In the genomic region with DNA sequence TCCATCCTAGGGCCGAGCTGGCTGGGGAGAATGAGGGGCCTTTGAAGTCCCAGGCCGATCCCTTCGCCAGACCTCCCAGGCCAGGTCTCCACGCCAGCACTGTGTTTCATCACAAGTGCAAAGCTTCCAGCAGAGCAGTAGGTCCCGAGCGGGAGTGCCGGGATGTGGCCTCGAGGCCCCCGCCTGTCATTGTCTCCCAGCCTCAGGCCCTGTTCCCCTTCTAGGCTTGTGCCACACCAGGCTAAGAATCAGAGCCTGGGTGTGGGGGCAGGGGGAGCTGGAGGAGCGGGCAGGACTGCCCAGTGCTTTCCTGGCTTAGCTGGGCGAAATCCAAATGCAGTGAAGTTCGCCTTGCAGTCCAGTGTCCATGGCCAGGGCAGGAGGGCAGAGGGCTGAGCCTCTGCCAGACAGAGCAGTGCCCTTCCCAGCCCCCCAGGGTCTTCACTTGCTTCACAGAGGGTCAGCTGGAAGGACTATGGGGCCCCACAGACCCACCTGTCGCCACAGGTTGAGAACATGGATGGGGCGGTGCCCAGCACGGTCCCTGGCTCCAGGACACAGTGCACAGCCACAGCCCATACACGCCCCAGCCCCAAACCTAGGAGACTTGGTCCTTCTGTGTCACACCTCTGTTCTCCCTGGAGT, we compare ENCODE assay signal across 16 cellular contexts. TPM values are rescaled to one million over a fixed set of nuclear protein-coding genes. Genes with fewer than 3 reads are reported as not detected.
DNase-seq lines count a peak whose midpoint lies in the region; ATAC-seq, FAIRE-seq and TF ChIP-seq lines count a peak whose summit lies in the region.
"Had no signal": no experiment of that assay in that cellular context is flagged by ENCODE, and none has a peak within 500 bp of the region (broad histone marks: within the 10 kb centered on the region; RNA-seq: fewer than 3 reads in every experiment).

No MANE protein-coding gene starts in this region.

- no peaks in the 10 kb centered on the region for H3K36me3 ChIP-seq in HEK293 (ENCODE audit: control insufficient read depth in 2 of 2, insufficient read depth in 1 of 2, low read length in 2 of 2)
- H3K36me3 ChIP-seq in K562 (ENCODE audit: control insufficient read depth, insufficient read depth, low read length) = no peaks in the 10 kb centered on the region
- H3K36me3 ChIP-seq in kidney (ENCODE audit: control insufficient read depth in 1 of 2, insufficient read depth in 2 of 2, low read length in 2 of 2) = no peaks in the 10 kb centered on the region
- H3K36me3 ChIP-seq in gastrocnemius medialis = no peaks in the 10 kb centered on the region

- H3K9ac ChIP-seq in K562 (ENCODE audit: insufficient read depth in 1 of 2, low read depth in 2 of 2, low read length in 2 of 2) (no peak overlapping the region; a peak in 1 of 4 replicates), kidney (ENCODE audit: low read length in 2 of 2) (no peak overlapping the region)

- no TSS peak for BruUV-seq in K562 (replicated peaks; lab: Mats Ljungman, UMichigan)

- FAIRE-seq in K562 (lab: Jason Lieb, UNC) = no peak
- no peak for FAIRE-seq in kidney (lab: Jason Lieb, UNC)

- H3K9me3 ChIP-seq in HEK293 (ENCODE audit: control insufficient read depth, insufficient read depth, low read depth, low read length) (no peaks in the 10 kb centered on the region), K562 (replicated peaks; ENCODE audit: control insufficient read depth, insufficient read depth, low read depth, low read length) (no peaks in the 10 kb centered on the region), kidney (ENCODE audit: control insufficient read depth in 1 of 2, low read length in 2 of 2) (no peaks in the 10 kb centered on the region), gastrocnemius medialis (no peaks in the 10 kb centered on the region)

- DNase-seq in K562 (ENCODE audit: extremely low read depth in 1 of 4, low spot score in 3 of 4) (no peak), kidney (peak; percentile 58), gastrocnemius medialis (peak in 1 of 2 donors; percentile 78), NCI-H524 (lab: John Stamatoyannopoulos, UW) (no peak), dorsolateral prefrontal cortex (no peak)
- DNase-seq: activated CD8-positive, alpha-beta T cell treated with anti-CD3 and anti-CD28 coated beads, Interleukin-2, amount 10 ng/mL, durations not matched to agents 7 days and 5 days; endodermal cell; KG1; NCI-H2107; NCI-H748 treated with DMSO at 0.1 percent for 48 hours; retina; stimulated activated CD4-positive, alpha-beta T cell treated with anti-CD3 and anti-CD28 coated beads, Interleukin-2, amount 100 ng/mL, for 24 hours had no signal

- H4K20me1 ChIP-seq in K562 (replicated peaks; ENCODE audit: control insufficient read depth, insufficient read depth, low read length) = peaks cover 38% of the 10 kb centered on the region

- TF ChIP-seq RAD21 in K562 (CRISPR knock-in tag; conservative IDR thresholded peaks at IDR 0.05 in 1 of 2, IDR thresholded peaks at IDR 0.05 in 1 of 2) = no peak

- no peak for TF ChIP-seq EP300 in K562 (IDR thresholded peaks at IDR 0.05; ENCODE audit: low read length)

- POLR2A ChIA-PET in HEK293 (lab: Yijun Ruan, JAX) = interaction anchor here (1.0 kb wide), 1 partner anchor 220 kb away, joined by 5 read pairs; no protein-coding TSS in a partner anchor
- POLR2A ChIA-PET in K562 (lab: Yijun Ruan, JAX) = interaction anchor here (0.7 to 0.9 kb wide), 2 partner anchors 20 to 62 kb away, joined by 3 read pairs; a partner anchor contains a TSS

- H3K4me3 ChIP-seq in HEK293 (ENCODE audit: low read depth, low read length) = no peak overlapping the region
- no peak overlapping the region for H3K4me3 ChIP-seq in K562
- H3K4me3 ChIP-seq in kidney (ENCODE audit: low read length in 2 of 2) = no peak overlapping the region
- H3K4me3 ChIP-seq in gastrocnemius medialis = peak overlapping the region in 1 of 4 donors; percentile 3
- no peak overlapping the region for H3K4me3 ChIP-seq in dorsolateral prefrontal cortex

- TF ChIP-seq POLR2A in K562 (conservative IDR thresholded peaks at IDR 0.05) = no peak
- TF ChIP-seq POLR2A in gastrocnemius medialis (IDR thresholded peaks at IDR 0.05) = peak in 1 of 2 donors; percentile 55

- peaks cover 3% of the 10 kb centered on the region for H3K9me1 ChIP-seq in K562 (ENCODE audit: control insufficient read depth, insufficient read depth, low read length)

- peaks cover 20% of the 10 kb centered on the region for H3K79me2 ChIP-seq in K562 (ENCODE audit: control insufficient read depth, insufficient read depth, low read length)

- in situ Hi-C loops in K562 (cut with MboI) = no loop called here
- in situ Hi-C loops in gastrocnemius medialis (cut with MboI; ENCODE audit: low sequenced_read_pairs in 4 of 4) = loop anchor here in 1 of 4 donors (25.0 kb wide), 1 partner anchor 1520 kb away; no protein-coding TSS in a partner anchor

- H2AFZ ChIP-seq in K562 (ENCODE audit: low read depth, low read length) = no peak overlapping the region

- TF ChIP-seq CTCF in HEK293 (tag by site-specific recombination; IDR thresholded peaks at IDR 0.05) (no peak), K562 (IDR thresholded peaks at IDR 0.05 in 2 of 3, conservative IDR thresholded peaks at IDR 0.05 in 1 of 3; ENCODE audit: insufficient read depth in 2 of 3, low read depth in 1 of 3, low read length in 3 of 3) (no peak), kidney (IDR thresholded peaks at IDR 0.05; ENCODE audit: borderline replicate concordance, extremely low read depth, insufficient read depth) (no peak), gastrocnemius medialis (IDR thresholded peaks at IDR 0.05 in 4 of 5, conservative IDR thresholded peaks at IDR 0.05 in 1 of 5) (no peak), dorsolateral prefrontal cortex (IDR thresholded peaks at IDR 0.05 in 54 of 56, conservative IDR thresholded peaks at IDR 0.05 in 2 of 56; ENCODE audit: low read depth in 1 of 56, partially characterized antibody in 56 of 56) (no peak)

- H3K27ac ChIP-seq in HEK293 (ENCODE audit: extremely low read depth, low read depth, low read length) (no peak overlapping the region), K562 (ENCODE audit: extremely low read depth, low read depth, low read length) (no peak overlapping the region), kidney (ENCODE audit: low read depth in 2 of 2, low read length in 2 of 2) (no peak overlapping the region), gastrocnemius medialis (peak overlapping the region; percentile 79 to 98 (median 90)), dorsolateral prefrontal cortex (peak overlapping the region in 24 of 59 donors; percentile 2 to 65 (median 38))
- H3K27ac ChIP-seq: HL-60 had no signal

- CTCF ChIA-PET in HEK293 (lab: Yijun Ruan, JAX) (interaction anchor here (0.6 to 1.2 kb wide), 2 partner anchors 20 kb away, joined by 3 to 5 read pairs; a partner anchor contains a TSS), K562 (lab: Yijun Ruan, JAX; ENCODE audit: low intra/inter-chr PET ratio) (no interaction called here)

- no peak; the same call in 1 of the 3 replicates for ATAC-seq in K562
- ATAC-seq in gastrocnemius medialis = peak; percentile 47
- ATAC-seq in GM21576 (IDR thresholded peaks at IDR 0.05; ENCODE audit: unreplicated experiment) = no peak
- ATAC-seq in HG02852 (IDR thresholded peaks at IDR 0.05; ENCODE audit: unreplicated experiment) = no peak
- ATAC-seq: activated CD8-positive, alpha-beta T cell treated with anti-CD3 and anti-CD28 coated beads, Interleukin-2, amount 10 ng/mL, durations not matched to agents 7 days and 5 days had no signal

- H3K27me3 ChIP-seq in K562 (ENCODE audit: control insufficient read depth in 2 of 2, insufficient read depth in 2 of 2, low read length in 2 of 2) (no peaks in the 10 kb centered on the region), gastrocnemius medialis (no peaks in the 10 kb centered on the region), dorsolateral prefrontal cortex (no peaks in the 10 kb centered on the region)

- 86% methylated on average over 15 of the region's 16 CpGs for WGBS in K562 (ENCODE audit: insufficient coverage, low coverage, missing lambda C conversion rate)

- H3K4me1 ChIP-seq in HEK293 (ENCODE audit: control insufficient read depth, insufficient read depth, low read length) (no peaks in the 10 kb centered on the region), K562 (replicated peaks in 1 of 2; ENCODE audit: control insufficient read depth in 2 of 2, insufficient read depth in 2 of 2, low read length in 2 of 2) (peaks cover 6 to 23% of the 10 kb centered on the region in 2 experiments; a peak in 3 of 5 replicates), kidney (ENCODE audit: control insufficient read depth in 1 of 2, insufficient read depth in 1 of 2, low read depth in 1 of 2, low read length in 2 of 2) (no peaks in the 10 kb centered on the region), gastrocnemius medialis (peaks cover 54 to 59% of the 10 kb centered on the region in 2 donors)

- no peak overlapping the region for H3K4me2 ChIP-seq in K562 (ENCODE audit: insufficient read depth, low read length)

- intact Hi-C loops in K562 (cut with micrococcal nuclease) (no loop called here), kidney (cut with DNase I) (no loop called here), gastrocnemius medialis (cut with DNase I; ENCODE audit: low total_unique reads) (no loop called here), dorsolateral prefrontal cortex (cut with DNase I) (no loop called here)

TF ChIP-seq in K562, 482 proteins besides CTCF, POLR2A, EP300 and RAD21 (continues in another document):
- peak; percentile 73 for TF ChIP-seq POLR2G (IDR thresholded peaks at IDR 0.05; ENCODE audit: low read depth, low read length)

RNA-seq across cellular contexts. Expression of a gene that starts 20.2 kb away (rescaled TPM):
- 25.5 and 39.0 TPM in 2 replicates for total RNA-seq in K562 (2011; cell fraction: chromatin; rRNA removed; ENCODE audit: low replicate concordance)
- total RNA-seq in K562 (2011; cell fraction: nucleolus; rRNA removed) = 19.2 and 20.8 TPM in 2 replicates
- total RNA-seq in K562 (2011; cell fraction: nucleoplasm; rRNA removed) = 15.2 and 16.8 TPM in 2 replicates
- total RNA-seq in K562 (2014; rRNA removed) (7.1 and 8.7 TPM in 2 replicates), K562 (2014; rRNA removed; fragmentation: Illumina TruSeq; extraction: Trizol) (7.3 and 8.5 TPM in 2 replicates), K562 (2015; rRNA removed; fragmentation: Illumina TruSeq; extraction: Trizol) (7.8 and 8.5 TPM in 2 replicates), K562 (2021) (21.1 and 21.6 TPM in 2 replicates), kidney (141 TPM), gastrocnemius medialis (1,000 to 10,000 TPM in 1 of 4 donors, 100 to 1,000 TPM in 3; 218 to 1,159 (median 337) TPM), dorsolateral prefrontal cortex (100 to 1,000 TPM in 97 of 120 experiments, 10 to 100 TPM in 23; 82.4 to 323 (median 122) TPM)
- polyA plus RNA-seq in K562 (2011; rRNA removed) (7.8 and 11.2 TPM in 2 replicates), K562 (2014; fragmentation: Illumina TruSeq; extraction: Trizol) (15.0 TPM in 2 replicates), K562 (2014; fragmentation: Nextera tagmentation; extraction: Ambion mirVana) (under 1 TPM; 0.46 to 0.73 TPM), K562 (2014; rRNA removed) (8.4 and 10.4 TPM in 2 replicates), kidney (ENCODE audit: insufficient read depth, low read depth, low replicate concordance) (34.9 TPM)
- 8.6 and 13.1 TPM in 2 replicates for polyA plus RNA-seq in K562 (2011; cell fraction: cytosol; rRNA removed)
- polyA plus RNA-seq in K562 (2011; cell fraction: nucleus; rRNA removed) = 17.4 and 21.2 TPM in 2 replicates
- polyA plus RNA-seq in K562 (2012) = 9.6 and 10.0 TPM in 2 replicates
- 9.6 and 9.7 TPM in 2 replicates for polyA minus RNA-seq in K562 (2011; rRNA and poly(A)+ RNA removed)
- 5.0 TPM in 2 replicates for polyA minus RNA-seq in K562 (2011; cell fraction: cytosol; rRNA and poly(A)+ RNA removed)
- 7.9 and 14.4 TPM in 2 replicates for polyA minus RNA-seq in K562 (2011; cell fraction: nucleus; rRNA and poly(A)+ RNA removed)

Comparison
In these comparisons a context has a peak if more than half of its experiments do, and no peak if none do; other contexts are left out.
1. H3K27ac ChIP-seq: peak in gastrocnemius medialis (4 of 4); none in HEK293 (single experiment), K562 (single experiment) and kidney (0 of 2).
2. ATAC-seq: peak in gastrocnemius medialis (2 of 2); none in K562 (single experiment), GM21576 (single experiment) and HG02852 (single experiment).